In the genomic region with DNA sequence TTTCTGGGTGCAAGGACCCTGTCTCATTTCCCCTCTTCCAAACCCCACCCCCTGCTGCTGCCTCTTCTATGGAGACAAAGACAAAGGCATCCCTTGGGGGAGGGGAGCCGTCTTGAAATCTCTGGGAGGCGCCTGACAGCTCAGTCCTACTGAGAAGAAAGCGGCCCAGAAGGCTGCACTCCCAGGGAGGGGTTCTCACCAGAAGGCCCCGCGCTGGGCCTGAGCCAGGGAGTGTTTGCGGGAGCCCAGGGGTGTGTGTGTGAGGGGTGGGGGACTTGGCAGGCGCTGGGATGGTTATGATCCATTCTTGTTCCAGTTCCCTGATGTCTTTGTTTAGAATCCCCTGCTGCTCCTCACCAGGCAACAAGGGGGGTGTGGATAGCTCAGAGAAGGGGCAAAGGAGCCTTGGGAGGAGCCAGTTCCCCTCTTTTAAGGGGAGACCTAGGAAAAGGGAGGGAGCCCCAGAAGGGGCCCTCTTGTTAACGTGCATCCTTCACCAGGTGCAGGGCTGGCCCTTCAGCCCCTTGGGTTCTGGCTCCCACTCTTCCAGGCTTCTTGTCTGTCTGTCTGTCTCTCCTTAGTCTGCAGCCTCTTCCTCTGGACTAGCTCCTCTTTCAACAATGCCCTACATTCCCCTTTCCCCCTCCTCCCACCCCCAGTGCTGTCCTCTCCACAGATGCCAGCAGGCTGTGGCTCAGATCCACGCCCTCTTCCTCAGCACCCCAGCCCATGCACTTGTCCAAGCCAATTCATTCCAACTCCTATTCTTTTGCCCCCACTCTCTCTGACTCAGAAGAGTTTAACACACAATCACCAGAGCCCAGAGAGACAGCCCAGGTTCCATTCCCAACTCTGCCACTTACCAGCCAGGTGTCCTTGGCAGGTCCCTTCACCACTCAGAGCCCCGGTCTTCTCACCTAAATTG, we compare ENCODE assay signal across 16 cellular contexts. TPM values are rescaled to one million over a fixed set of nuclear protein-coding genes. Genes with fewer than 3 reads are reported as not detected.
A peak's percentile ranks its signal among the peaks of the same experiment; 100 is the strongest.
DNase-seq lines count a peak whose midpoint lies in the region; ATAC-seq and TF ChIP-seq lines count a peak whose summit lies in the region.
"Had no signal": no experiment of that assay in that cellular context is flagged by ENCODE, and none has a peak within 500 bp of the region (broad histone marks: within the 10 kb centered on the region; RNA-seq: fewer than 3 reads in every experiment).

No MANE protein-coding gene starts in this region.

- no peak for TF ChIP-seq POLR2A in tibial nerve (IDR thresholded peaks at IDR 0.05)

- no peaks in the 10 kb centered on the region; a peak in 2 of 5 replicates for H3K9me3 Mint-ChIP-seq in H9
- H3K9me3 Mint-ChIP-seq: activated CD4-positive, alpha-beta memory T cell treated with anti-CD3 and anti-CD28 coated beads for 36 hours had no signal

- H3K36me3 Mint-ChIP-seq in H9 (ENCODE audit: insufficient read depth in 1 of 3, low read depth in 3 of 3), result peaks cover 0 to 2% (median 0%) of the 10 kb centered on the region in 3 experiments; a peak in 2 of 7 replicates
- H3K36me3 Mint-ChIP-seq: activated CD4-positive, alpha-beta memory T cell treated with anti-CD3 and anti-CD28 coated beads for 36 hours had no signal

- H3K9me3 ChIP-seq in H9 (ENCODE audit: control insufficient read depth, low read depth, low read length) (no peaks in the 10 kb centered on the region), neural cell (ENCODE audit: low read length) (no peaks in the 10 kb centered on the region), left lung (no peaks in the 10 kb centered on the region), tibial nerve (no peaks in the 10 kb centered on the region)

- H3K4me1 ChIP-seq in H9 (ENCODE audit: insufficient read depth, low read length) (no peaks in the 10 kb centered on the region), left lung (no peaks in the 10 kb centered on the region), tibial nerve (no peaks in the 10 kb centered on the region)
- H3K4me1 ChIP-seq: parathyroid adenoma had no signal

- H2AK5ac ChIP-seq in H9 (ENCODE audit: insufficient read length, low read length), result no peak overlapping the region

- H3K23me2 ChIP-seq in H9 (ENCODE audit: insufficient read length, low read depth, low read length, poor library complexity, severe bottlenecking), result no peaks in the 10 kb centered on the region

- H2AFZ ChIP-seq in H9 (ENCODE audit: low read length), result no peak overlapping the region
- H2AFZ ChIP-seq in neural cell (ENCODE audit: low read depth, low read length), result no peak overlapping the region
- H2AFZ ChIP-seq: parathyroid adenoma had no signal

- H3K27me3 Mint-ChIP-seq in H9 (ENCODE audit: low read depth), result peaks cover 85% of the 10 kb centered on the region

- H3K9me2 ChIP-seq in neural cell (ENCODE audit: insufficient read depth, low read length), result no peaks in the 10 kb centered on the region

- H3K4me1 Mint-ChIP-seq in H9, result peaks cover 39 to 55% of the 10 kb centered on the region in 2 experiments
- H3K4me1 Mint-ChIP-seq: T-helper 17 cell had no signal

- H3K79me2 ChIP-seq in H9 (ENCODE audit: insufficient read depth, low read length) (no peaks in the 10 kb centered on the region), neural cell (replicated peaks; ENCODE audit: insufficient read depth, low read length) (no peaks in the 10 kb centered on the region)
- H3K79me2 ChIP-seq: parathyroid adenoma had no signal

- TF ChIP-seq EP300 in neural cell (conservative IDR thresholded peaks at IDR 0.05; ENCODE audit: poor library complexity, severe bottlenecking) (no peak), tibial nerve (IDR thresholded peaks at IDR 0.05) (no peak)

- H3K9ac ChIP-seq in H9 (ENCODE audit: extremely low read depth, insufficient read length, low read length), result no peak overlapping the region
- H3K9ac ChIP-seq in neural cell (ENCODE audit: low read length), result peak overlapping the region; percentile 9
- H3K9ac ChIP-seq: parathyroid adenoma had no signal

- H3K36me3 ChIP-seq in neural cell (ENCODE audit: insufficient read depth, low read length) (no peaks in the 10 kb centered on the region), left lung (no peaks in the 10 kb centered on the region), tibial nerve (no peaks in the 10 kb centered on the region)

- DNase-seq in DMS 273 (lab: John Stamatoyannopoulos, UW; ENCODE audit: unreplicated experiment), result peak; percentile 30
- DNase-seq in DMS 273 treated with DMSO at 0.1 percent for 48 hours (lab: John Stamatoyannopoulos, UW), result no peak
- peak; percentile 31 for DNase-seq in H9
- DNase-seq in choroid plexus epithelial cell (ENCODE audit: low read depth), result peak; percentile 23
- no peak for DNase-seq in left lung
- no peak for DNase-seq in tibial nerve (ENCODE audit: low spot score in 2 of 2)
- DNase-seq in foreskin fibroblast, result no peak
- DNase-seq: activated CD4-positive, alpha-beta memory T cell treated with anti-CD3 and anti-CD28 coated beads for 36 hours; OCI-M1; SIG-M5; small intestine; stimulated activated CD8-positive, alpha-beta memory T cell treated with anti-CD3 and anti-CD28 coated beads, Interleukin-4, amount 100 ng/mL, for 48 hours; T-helper 17 cell had no signal

- H3K27ac Mint-ChIP-seq in H9, result peak overlapping the region in 1 of 3 experiments; percentile 91; a peak in 2 of 7 replicates
- H3K27ac Mint-ChIP-seq: activated CD4-positive, alpha-beta memory T cell treated with anti-CD3 and anti-CD28 coated beads for 36 hours had no signal

- no peak overlapping the region for H2BK20ac ChIP-seq in H9 (ENCODE audit: low read depth, low read length, poor library complexity, severe bottlenecking)

- no peak overlapping the region for H3K23ac ChIP-seq in H9 (ENCODE audit: insufficient read length, low read depth, low read length)

- intact Hi-C loops in left lung (cut with DNase I), result no loop called here

- H4K20me1 ChIP-seq in H9 (ENCODE audit: control insufficient read depth, insufficient read depth, insufficient read length), result no peaks in the 10 kb centered on the region
- H4K20me1 ChIP-seq in neural cell (ENCODE audit: insufficient read depth), result no peaks in the 10 kb centered on the region

- H4K5ac ChIP-seq in H9 (ENCODE audit: insufficient read length, low read depth, low read length), result no peak overlapping the region

- H2BK15ac ChIP-seq in H9 (ENCODE audit: low read depth, low read length), result no peak overlapping the region

- no peak overlapping the region for H3K56ac ChIP-seq in H9 (ENCODE audit: insufficient read length, low read depth, low read length)

- H4K8ac ChIP-seq in H9 (replicated peaks; ENCODE audit: insufficient read length, low read depth, low read length), result no peak overlapping the region

- TF ChIP-seq RAD21 in neural cell (conservative IDR thresholded peaks at IDR 0.05), result no peak

- TF ChIP-seq CTCF in H9 (conservative IDR thresholded peaks at IDR 0.05) (no peak), choroid plexus epithelial cell (conservative IDR thresholded peaks at IDR 0.05; ENCODE audit: low read depth, low read length) (no peak), neural cell (IDR thresholded peaks at IDR 0.05; ENCODE audit: poor library complexity, severe bottlenecking) (no peak), left lung (IDR thresholded peaks at IDR 0.05) (no peak), tibial nerve (IDR thresholded peaks at IDR 0.05) (no peak), foreskin fibroblast (IDR thresholded peaks at IDR 0.05; ENCODE audit: low read depth, low read length) (no peak)

- H3K79me1 ChIP-seq in H9 (ENCODE audit: insufficient read depth, low read depth, low read length, poor library complexity, severe bottlenecking), result no peaks in the 10 kb centered on the region

- no peak overlapping the region for H3K18ac ChIP-seq in H9 (ENCODE audit: insufficient read length, low read depth, low read length)

- no peak overlapping the region for H2BK5ac ChIP-seq in H9 (ENCODE audit: insufficient read length, low read length)

- no peak overlapping the region for H3K4me3 ChIP-seq in choroid plexus epithelial cell (ENCODE audit: low read depth, low read length)
- no peak overlapping the region for H3K4me3 ChIP-seq in neural cell (ENCODE audit: low read length)
- H3K4me3 ChIP-seq in left lung, result no peak overlapping the region
- no peak overlapping the region for H3K4me3 ChIP-seq in tibial nerve
- H3K4me3 ChIP-seq in foreskin fibroblast (ENCODE audit: low read depth in 1 of 2, low read length in 2 of 2), result no peak overlapping the region

- no peak overlapping the region for H3K4me3 Mint-ChIP-seq in H9
- H3K4me3 Mint-ChIP-seq: activated CD4-positive, alpha-beta memory T cell treated with anti-CD3 and anti-CD28 coated beads for 36 hours; T-helper 17 cell had no signal

- no peak for ATAC-seq in left lung
- ATAC-seq: T-helper 17 cell had no signal

- no peak overlapping the region for H3T11ph ChIP-seq in H9 (ENCODE audit: low read length)

- H2BK12ac ChIP-seq in H9 (ENCODE audit: insufficient read length, low read depth, low read length), result no peak overlapping the region

- no peak overlapping the region for H3K4me2 ChIP-seq in H9 (ENCODE audit: insufficient read depth, insufficient read length, low read length)
- no peak overlapping the region for H3K4me2 ChIP-seq in neural cell (ENCODE audit: low read length)

- no peak overlapping the region for H2BK120ac ChIP-seq in H9 (ENCODE audit: low read depth, low read length, poor library complexity, severe bottlenecking)

- no peaks in the 10 kb centered on the region for H3K27me3 ChIP-seq in H9 (ENCODE audit: insufficient read depth, low read length)
- H3K27me3 ChIP-seq in neural cell (ENCODE audit: insufficient read depth, low read depth, low read length), result no peaks in the 10 kb centered on the region
- H3K27me3 ChIP-seq in left lung, result peaks cover 0 to 18% of the 10 kb centered on the region in 2 donors
- no peaks in the 10 kb centered on the region for H3K27me3 ChIP-seq in tibial nerve

- no peak overlapping the region for H3K14ac ChIP-seq in H9 (ENCODE audit: insufficient read depth, low read length)

- no peaks in the 10 kb centered on the region for H3F3A ChIP-seq in neural cell (ENCODE audit: insufficient read depth, low read length, poor library complexity, severe bottlenecking)

- H3K4ac ChIP-seq in H9 (ENCODE audit: low read depth, low read length), result no peak overlapping the region

- H3K27ac ChIP-seq in H9 (ENCODE audit: insufficient read length, low read depth, low read length), result no peak overlapping the region
- no peak overlapping the region for H3K27ac ChIP-seq in neural cell (ENCODE audit: low read length)
- no peak overlapping the region for H3K27ac ChIP-seq in left lung
- no peak overlapping the region for H3K27ac ChIP-seq in tibial nerve
- H3K27ac ChIP-seq: 22Rv1, parathyroid adenoma had no signal

- H4K91ac ChIP-seq in H9 (ENCODE audit: insufficient read length, low read depth, low read length), result no peak overlapping the region

- WGBS in H9 (ENCODE audit: extremely low coverage, insufficient read length, low lambda C conversion rate), result no CpG with 5 or more reads among the region's 10 CpGs
- 33 to 37% methylated on average over 10 of the region's 10 CpGs for WGBS in tibial nerve, 2 donors

TF ChIP-seq in neural cell, 6 proteins besides CTCF, POLR2A, EP300 and RAD21 (continues in another document):
- TF ChIP-seq SMC3 (conservative IDR thresholded peaks at IDR 0.05; ENCODE audit: poor library complexity) (no peak), TAF1 (IDR thresholded peaks at IDR 0.05; ENCODE audit: low read depth) (no peak), POLR2AphosphoS5 (IDR thresholded peaks at IDR 0.05) (no peak)

RNA-seq across cellular contexts. Expression of a gene that starts 45.4 kb away (rescaled TPM):
- total RNA-seq in H9 (2021), result 49.6 and 51.5 TPM in 2 replicates
- polyA plus RNA-seq in neural cell, result 5.8 and 6.6 TPM in 2 replicates
- 11.2 and 11.6 TPM in 2 replicates for polyA minus RNA-seq in neural cell
- 10 to 100 TPM; 18.3 to 27.1 TPM for total RNA-seq in left lung
- total RNA-seq in tibial nerve, result 10 to 100 TPM in 2 of 4 donors, 1 to 10 TPM in 2; 7.9 to 15.3 (median 11.0) TPM

Comparison
In these comparisons a context has a peak if more than half of its experiments do, and no peak if none do; other contexts are left out.
1. DNase-seq: peak in DMS 273 (single experiment), H9 (single experiment) and choroid plexus epithelial cell (single experiment); none in DMS 273 treated with DMSO at 0.1 percent for 48 hours (single experiment), left lung (0 of 2), tibial nerve (0 of 2) and foreskin fibroblast (0 of 2).